In the genomic region with DNA sequence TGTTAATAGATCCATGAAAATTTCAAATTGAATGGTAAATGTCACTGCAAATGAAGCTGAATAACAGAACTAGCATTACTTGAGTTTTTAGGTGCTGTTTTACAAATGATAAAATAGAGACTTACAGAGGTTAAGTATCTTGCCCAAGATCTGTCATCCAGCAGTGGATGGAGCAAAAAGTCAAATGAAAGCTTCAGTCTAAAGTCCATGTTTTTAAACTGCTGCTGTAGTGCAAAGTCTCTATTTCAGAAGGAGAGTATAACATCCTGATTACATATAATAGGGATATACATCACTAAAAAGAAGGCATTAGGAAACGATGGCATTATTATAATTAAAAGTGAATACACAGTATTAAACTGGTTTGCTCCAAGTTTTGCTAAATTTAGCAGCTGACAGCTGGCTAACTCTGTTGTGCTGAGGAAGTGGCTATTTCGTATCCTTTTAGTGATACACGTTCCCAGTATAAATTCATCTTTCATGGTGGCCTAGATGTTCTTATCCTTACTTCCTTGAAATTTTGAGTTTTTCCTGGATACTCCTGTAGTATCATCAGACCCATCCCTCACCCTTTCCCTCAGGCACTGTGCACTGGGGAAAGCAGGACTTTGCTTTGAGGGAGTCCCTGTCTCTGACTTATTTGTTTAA, we compare ENCODE assay signal across 16 cellular contexts.
"Had no signal": no experiment of that assay in that cellular context is flagged by ENCODE, and none has a peak within 500 bp of the region (broad histone marks: within the 10 kb centered on the region; RNA-seq: fewer than 3 reads in every experiment).

No MANE protein-coding gene starts in this region.

- H3K27ac ChIP-seq: foreskin keratinocyte, hepatocyte, sigmoid colon had no signal

- H3K4me1 ChIP-seq: foreskin keratinocyte, sigmoid colon had no signal

- H3K27me3 Mint-ChIP-seq: central memory CD8-positive, alpha-beta T cell; dendritic cell treated with granulocyte-macrophage colony-stimulating factor and Interleukin-4, amounts not matched to agents 40 ng/mL and 50 ng/mL, for 4 days; effector memory CD8-positive, alpha-beta T cell; memory B cell; naive thymus-derived CD4-positive, alpha-beta T cell had no signal

- H3K9me3 ChIP-seq: sigmoid colon had no signal

- H3K9me3 Mint-ChIP-seq: mesothelial cell of epicardium, nephron progenitor cell had no signal

- ATAC-seq: effector memory CD8-positive, alpha-beta T cell; foreskin keratinocyte; naive thymus-derived CD4-positive, alpha-beta T cell had no signal

- DNase-seq: effector memory CD8-positive, alpha-beta T cell; erythroblast; foreskin keratinocyte; head of caudate nucleus; naive thymus-derived CD4-positive, alpha-beta T cell; nephron progenitor cell; posterior cingulate gyrus; sigmoid colon; small intestine; stimulated activated CD4-positive, alpha-beta T cell treated with anti-CD3 and anti-CD28 coated beads, Interleukin-2, amount 100 ng/mL, for 48 hours; stimulated activated naive CD4-positive, alpha-beta T cell treated with Interleukin-2 at 50 U/mL for 16 hours had no signal

- H3K27ac Mint-ChIP-seq: dendritic cell treated with granulocyte-macrophage colony-stimulating factor and Interleukin-4, amounts not matched to agents 40 ng/mL and 50 ng/mL, for 4 days; effector memory CD8-positive, alpha-beta T cell; memory B cell; mesothelial cell of epicardium; naive thymus-derived CD4-positive, alpha-beta T cell; nephron progenitor cell had no signal

- H3K36me3 ChIP-seq: sigmoid colon had no signal

- H3K36me3 Mint-ChIP-seq: memory B cell; mesothelial cell of epicardium; naive thymus-derived CD4-positive, alpha-beta T cell had no signal

- H3K4me1 Mint-ChIP-seq: central memory CD8-positive, alpha-beta T cell; memory B cell; naive thymus-derived CD4-positive, alpha-beta T cell; nephron progenitor cell had no signal

- H3K27me3 ChIP-seq: hepatocyte, sigmoid colon had no signal

- H3K4me3 ChIP-seq: hepatocyte, sigmoid colon had no signal

- H3K4me3 Mint-ChIP-seq: central memory CD8-positive, alpha-beta T cell; dendritic cell treated with granulocyte-macrophage colony-stimulating factor and Interleukin-4, amounts not matched to agents 40 ng/mL and 50 ng/mL, for 4 days; effector memory CD8-positive, alpha-beta T cell; memory B cell; mesothelial cell of epicardium; naive thymus-derived CD4-positive, alpha-beta T cell; nephron progenitor cell had no signal
